In genomic region chr2:113604085-113604477, GRCh38 we compare ENCODE assay signal across 8 cellular contexts. TPM values are rescaled to one million over a fixed set of nuclear protein-coding genes. Genes with fewer than 3 reads are reported as not detected.
A peak's percentile ranks its signal among the peaks of the same experiment; 100 is the strongest.
DNase-seq lines count a peak whose midpoint lies in the region; ATAC-seq, FAIRE-seq and TF ChIP-seq lines count a peak whose summit lies in the region.
"Not testable (repeated sequence)": the region's sequence is repeated elsewhere in the genome, so short reads cannot be mapped to it uniquely, and the experiment has no call there.

No MANE protein-coding gene starts in this region.

- not testable (repeated sequence) for FAIRE-seq in keratinocyte (lab: Jason Lieb, UNC)

- H2AFZ ChIP-seq in keratinocyte (ENCODE audit: control insufficient read depth, low read length): not testable (repeated sequence)

- not testable (repeated sequence) for H3K4me2 ChIP-seq in keratinocyte (ENCODE audit: control insufficient read depth, extremely low read depth, insufficient read depth, low read depth, low read length)

- not testable (repeated sequence) for TF ChIP-seq EP300 in stomach (IDR thresholded peaks at IDR 0.05)

- H3K27me3 Mint-ChIP-seq in activated T-helper 1 cell treated with anti-CD3 and anti-CD28 coated beads, Interleukin-12 subunit alpha, Interleukin-12 subunit beta, Interleukin-2, Interleukin-4 antibody, amounts not matched to agents 30 ng/mL and 10 ng/mL and 1 ng/mL, durations not matched to agents 14 hours and 24 hours and 36 hours (ENCODE audit: insufficient read depth); effector memory CD8-positive, alpha-beta T cell: not testable (repeated sequence)

- H3K27ac ChIP-seq in keratinocyte (ENCODE audit: control insufficient read depth, insufficient read depth, low read length): peak overlapping the region; percentile 26
- H3K27ac ChIP-seq in rectal smooth muscle tissue (ENCODE audit: low read depth, low read length): peak overlapping the region; percentile 72
- H3K27ac ChIP-seq in stomach: peak overlapping the region; percentile 90 to 95 (median 94)

- not testable (repeated sequence) for H3K9me3 Mint-ChIP-seq in activated T-helper 1 cell treated with anti-CD3 and anti-CD28 coated beads, Interleukin-12 subunit alpha, Interleukin-12 subunit beta, Interleukin-2, Interleukin-4 antibody, amounts not matched to agents 30 ng/mL and 10 ng/mL and 1 ng/mL, durations not matched to agents 14 hours and 24 hours and 36 hours; effector memory CD8-positive, alpha-beta T cell

- H3K4me1 Mint-ChIP-seq in activated T-helper 1 cell treated with anti-CD3 and anti-CD28 coated beads, Interleukin-12 subunit alpha, Interleukin-12 subunit beta, Interleukin-2, Interleukin-4 antibody, amounts not matched to agents 30 ng/mL and 10 ng/mL and 1 ng/mL, durations not matched to agents 14 hours and 24 hours and 36 hours (ENCODE audit: low read depth); effector memory CD8-positive, alpha-beta T cell (ENCODE audit: low read depth in 2 of 2): not testable (repeated sequence)

- H3K36me3 ChIP-seq in keratinocyte (ENCODE audit: control insufficient read depth in 2 of 2, extremely low read depth in 1 of 2, insufficient read depth in 2 of 2, low read length in 2 of 2); rectal smooth muscle tissue (ENCODE audit: control insufficient read depth, insufficient read depth, low read length); stomach: not testable (repeated sequence)

- not testable (repeated sequence) for H3K27me3 ChIP-seq in keratinocyte (ENCODE audit: control insufficient read depth, extremely low read depth, insufficient read depth, low read length); rectal smooth muscle tissue (ENCODE audit: control insufficient read depth, insufficient read depth, low read length); stomach

- 1 to 22% (median 3%) methylated on average over 9 to 20 of the region's 20 CpGs for WGBS in stomach, 5 donors

- H3K9me3 ChIP-seq in keratinocyte (ENCODE audit: control insufficient read depth, low read depth, low read length); stomach: not testable (repeated sequence)

- not testable (repeated sequence) for H3K79me2 ChIP-seq in keratinocyte (ENCODE audit: control insufficient read depth, insufficient read depth, low read length)

- not testable (repeated sequence) for H4K20me1 ChIP-seq in keratinocyte (ENCODE audit: control insufficient read depth, extremely low read depth, insufficient read depth, low read length)

- DNase-seq in D341Med (ENCODE audit: low spot score) (peak; percentile 54), keratinocyte (ENCODE audit: low read depth, low spot score) (peak; percentile 73), stomach (peak; percentile 95)
- DNase-seq in activated T-helper 1 cell treated with anti-CD3 and anti-CD28 coated beads, Interleukin-12 subunit alpha, Interleukin-12 subunit beta, Interleukin-2, Interleukin-4 antibody, amounts not matched to agents 30 ng/mL and 10 ng/mL and 1 ng/mL, durations not matched to agents 14 hours and 24 hours and 36 hours (ENCODE audit: low spot score): peak; percentile 88
- peak; percentile 91 to 94 (median 94) for DNase-seq in effector memory CD8-positive, alpha-beta T cell

- not testable (repeated sequence) for H3K4me1 ChIP-seq in keratinocyte (ENCODE audit: control insufficient read depth, extremely low read depth, insufficient read depth, low read length); rectal smooth muscle tissue (ENCODE audit: control insufficient read depth, insufficient read depth, low read length); stomach

- not testable (repeated sequence) for H3K9ac ChIP-seq in keratinocyte (ENCODE audit: control insufficient read depth, extremely low read depth, insufficient read depth, low read length); rectal smooth muscle tissue (ENCODE audit: low read length)

- H3K4me3 Mint-ChIP-seq in activated T-helper 1 cell treated with anti-CD3 and anti-CD28 coated beads, Interleukin-12 subunit alpha, Interleukin-12 subunit beta, Interleukin-2, Interleukin-4 antibody, amounts not matched to agents 30 ng/mL and 10 ng/mL and 1 ng/mL, durations not matched to agents 14 hours and 24 hours and 36 hours: peak overlapping the region; percentile 80
- peak overlapping the region; percentile 85 to 86 for H3K4me3 Mint-ChIP-seq in effector memory CD8-positive, alpha-beta T cell

- TF ChIP-seq CTCF in keratinocyte (optimal IDR thresholded peaks at IDR 0.05 in 1 of 3, IDR thresholded peaks at IDR 0.05 in 1 of 3, conservative IDR thresholded peaks at IDR 0.05 in 1 of 3; ENCODE audit: extremely low read depth in 1 of 3, insufficient read depth in 2 of 3, low read length in 3 of 3) (peak; percentile 47 to 99 (median 85)), stomach (IDR thresholded peaks at IDR 0.05) (peak in 6 of 7 experiments; percentile 99 to 100 (median 100))

- H3K27ac Mint-ChIP-seq in activated T-helper 1 cell treated with anti-CD3 and anti-CD28 coated beads, Interleukin-12 subunit alpha, Interleukin-12 subunit beta, Interleukin-2, Interleukin-4 antibody, amounts not matched to agents 30 ng/mL and 10 ng/mL and 1 ng/mL, durations not matched to agents 14 hours and 24 hours and 36 hours: peak overlapping the region; percentile 87
- peak overlapping the region; percentile 90 to 95 for H3K27ac Mint-ChIP-seq in effector memory CD8-positive, alpha-beta T cell

- not testable (repeated sequence) for H3K36me3 Mint-ChIP-seq in activated T-helper 1 cell treated with anti-CD3 and anti-CD28 coated beads, Interleukin-12 subunit alpha, Interleukin-12 subunit beta, Interleukin-2, Interleukin-4 antibody, amounts not matched to agents 30 ng/mL and 10 ng/mL and 1 ng/mL, durations not matched to agents 14 hours and 24 hours and 36 hours (ENCODE audit: low read depth)
- peaks cover 17% of the 10 kb centered on the region for H3K36me3 Mint-ChIP-seq in effector memory CD8-positive, alpha-beta T cell (ENCODE audit: insufficient read depth)

- H3K4me3 ChIP-seq in keratinocyte (ENCODE audit: control insufficient read depth in 2 of 3, extremely low read depth in 1 of 3, insufficient read depth in 2 of 3, low read depth in 1 of 3, low read length in 3 of 3) (peak overlapping the region; percentile 45 to 51 (median 49)), rectal smooth muscle tissue (ENCODE audit: low read length) (peak overlapping the region; percentile 55), stomach (peak overlapping the region; percentile 47 to 63 (median 57))

- H3K9me1 ChIP-seq in keratinocyte (ENCODE audit: control insufficient read depth, extremely low read depth, insufficient read depth, low read length): not testable (repeated sequence)

- intact Hi-C loops in activated T-helper 1 cell treated with anti-CD3 and anti-CD28 coated beads, Interleukin-12 subunit alpha, Interleukin-12 subunit beta, Interleukin-2, Interleukin-4 antibody, amounts not matched to agents 30 ng/mL and 10 ng/mL and 1 ng/mL, durations not matched to agents 14 hours and 24 hours and 36 hours (cut with micrococcal nuclease): loop anchor here (5.0 kb wide), 1 partner anchor 98 kb away; no protein-coding TSS in a partner anchor
- intact Hi-C loops in stomach (cut with DNase I; ENCODE audit: low total_unique reads): not testable (repeated sequence)

- ATAC-seq in HG02798 (IDR thresholded peaks at IDR 0.05; ENCODE audit: poor library complexity, unreplicated experiment): peak; percentile 24
- ATAC-seq in effector memory CD8-positive, alpha-beta T cell (replicated peaks): peak; percentile 53

- TF ChIP-seq POLR2A in Raji (IDR thresholded peaks at IDR 0.05; ENCODE audit: insufficient read depth, low read depth, low read length): peak; percentile 43
- TF ChIP-seq POLR2A in stomach (IDR thresholded peaks at IDR 0.05): not testable (repeated sequence)

- dilution Hi-C loops in keratinocyte (cut with MboI; ENCODE audit: extremely low pct_ligation_motif_present, low sequenced_read_pairs): not testable (repeated sequence)

RNA-seq across cellular contexts. Expression of gene RABL2A, which starts 23.0 kb away (rescaled TPM):
- 24.0 and 24.6 TPM in 2 replicates for total RNA-seq in activated T-helper 1 cell treated with anti-CD3 and anti-CD28 coated beads, Interleukin-12 subunit alpha, Interleukin-12 subunit beta, Interleukin-2, Interleukin-4 antibody, amounts not matched to agents 30 ng/mL and 10 ng/mL and 1 ng/mL, durations not matched to agents 14 hours and 24 hours and 36 hours
- polyA plus RNA-seq in keratinocyte (6.7 to 10.0 TPM (median 7.6 TPM) in 3 replicates), stomach (10 to 100 TPM in 2 of 3 donors, 1 to 10 TPM in 1; 5.5 to 10.4 (median 10.4) TPM)
- polyA plus RNA-seq in keratinocyte (2011; ENCODE audit: low read depth): 5.6 TPM
- polyA plus RNA-seq in keratinocyte (2011; cell fraction: cytosol; rRNA removed): 3.7 and 3.9 TPM in 2 replicates
- 22.8 and 25.8 TPM in 2 replicates for polyA plus RNA-seq in keratinocyte (2011; cell fraction: nucleus; rRNA removed)
- polyA plus RNA-seq in keratinocyte (2012; ENCODE audit: low replicate concordance): 3.6 and 5.7 TPM in 2 replicates
- 4.1 to 14.7 TPM (median 14.7 TPM) in 3 replicates for polyA minus RNA-seq in keratinocyte
- polyA minus RNA-seq in keratinocyte (2011; cell fraction: cytosol; rRNA and poly(A)+ RNA removed): 7.1 TPM
- 7.1 and 7.8 TPM in 2 replicates for polyA minus RNA-seq in keratinocyte (2011; cell fraction: nucleus; rRNA and poly(A)+ RNA removed)
- 10 to 100 TPM in 2 of 5 donors, 1 to 10 TPM in 3; 4.5 to 14.1 (median 5.2) TPM for total RNA-seq in stomach

Comparison
In these comparisons a context has a peak if more than half of its experiments do, and no peak if none do; other contexts are left out.
1. Peak in every context shown above with its lines: DNase-seq, ATAC-seq, H3K4me3 ChIP-seq and H3K27ac ChIP-seq.
2. H3K27ac ChIP-seq: peak in every context shown above with its lines; median percentile 94 in stomach; 72 in rectal smooth muscle tissue; 26 in keratinocyte.